ENCODE assay signal across 13 cellular contexts in the genomic region with DNA sequence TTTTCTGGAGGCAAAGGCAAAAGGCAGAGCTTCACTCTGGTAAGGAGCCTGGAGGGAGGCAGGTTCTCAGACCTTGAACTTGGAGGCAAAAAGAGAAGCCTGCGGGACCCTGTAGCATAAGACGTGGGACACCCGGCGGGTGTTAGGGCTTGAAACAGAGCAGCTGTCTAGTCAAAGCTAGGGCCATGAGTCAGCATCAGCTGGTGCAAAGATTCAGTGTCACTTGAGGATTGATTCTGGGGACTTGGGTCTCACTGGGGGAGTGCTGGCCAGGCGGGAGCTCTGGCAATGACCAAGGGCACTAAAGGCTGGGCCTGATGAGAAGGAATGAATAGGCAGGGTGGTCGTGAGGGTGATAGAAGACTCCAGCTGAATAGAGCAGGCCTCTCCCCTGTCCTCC.
A peak's percentile ranks its signal among the peaks of the same experiment; 100 is the strongest.
DNase-seq lines count a peak whose midpoint lies in the region; ATAC-seq and TF ChIP-seq lines count a peak whose summit lies in the region.
"Had no signal": no experiment of that assay in that cellular context is flagged by ENCODE, and none has a peak within 500 bp of the region (broad histone marks: within the 10 kb centered on the region; RNA-seq: fewer than 3 reads in every experiment).

No MANE protein-coding gene starts in this region.

- peak overlapping the region; percentile 81 to 88 (median 84) for H3K27ac ChIP-seq in gastrocnemius medialis
- H3K27ac ChIP-seq: SJSA1 had no signal

- no peak overlapping the region for H3K4me3 ChIP-seq in gastrocnemius medialis
- H3K4me3 ChIP-seq: SJSA1 had no signal

- no peaks in the 10 kb centered on the region for H3K27me3 Mint-ChIP-seq in central memory CD8-positive, alpha-beta T cell

- no peaks in the 10 kb centered on the region for H3K27me3 ChIP-seq in gastrocnemius medialis
- H3K27me3 ChIP-seq: SJSA1 had no signal

- ATAC-seq in GM19463 (IDR thresholded peaks at IDR 0.05; ENCODE audit: unreplicated experiment) (peak; percentile 21), left ventricle myocardium superior (peak; percentile 61), gastrocnemius medialis (peak; percentile 83 to 89), GM18861 (IDR thresholded peaks at IDR 0.05; ENCODE audit: unreplicated experiment) (no peak), GM18867 (IDR thresholded peaks at IDR 0.05; ENCODE audit: unreplicated experiment) (no peak)
- ATAC-seq in central memory CD8-positive, alpha-beta T cell (replicated peaks; ENCODE audit: extremely low read depth, poor library complexity, severe bottlenecking), result no peak
- ATAC-seq: activated naive CD4-positive, alpha-beta T cell treated with anti-CD3 and anti-CD28 coated beads, Interleukin-2, amount 50 U/mL, for 72 hours had no signal

- DNase-seq in central memory CD8-positive, alpha-beta T cell (ENCODE audit: low spot score in 2 of 2), result no peak
- DNase-seq in left ventricle myocardium superior (peak; percentile 60), gastrocnemius medialis (peak; percentile 52 to 76), NCI-H2107 treated with DMSO at 0.1 percent for 48 hours (lab: John Stamatoyannopoulos, UW; ENCODE audit: unreplicated experiment) (no peak), cortex of kidney (lab: John Stamatoyannopoulos, UW) (no peak)
- DNase-seq: activated CD8-positive, alpha-beta memory T cell treated with anti-CD3 and anti-CD28 coated beads, Interleukin-2, amount 50 U/mL, for 48 hours; NCI-H69 had no signal

- no peak for TF ChIP-seq CTCF in gastrocnemius medialis (IDR thresholded peaks at IDR 0.05 in 4 of 5, conservative IDR thresholded peaks at IDR 0.05 in 1 of 5)

- peaks cover 85 to 97% of the 10 kb centered on the region in 2 donors for H3K4me1 ChIP-seq in gastrocnemius medialis
- H3K4me1 ChIP-seq: SJSA1 had no signal

- H3K9me3 Mint-ChIP-seq in central memory CD8-positive, alpha-beta T cell, result peaks cover 2% of the 10 kb centered on the region

- H3K9me3 ChIP-seq in gastrocnemius medialis, result no peaks in the 10 kb centered on the region
- H3K9me3 ChIP-seq: SJSA1 had no signal

- H3K36me3 Mint-ChIP-seq in central memory CD8-positive, alpha-beta T cell (ENCODE audit: insufficient read depth), result peaks cover 2% of the 10 kb centered on the region

- H3K27ac Mint-ChIP-seq in central memory CD8-positive, alpha-beta T cell (ENCODE audit: low read depth), result peak overlapping the region; percentile 26
- H3K27ac Mint-ChIP-seq: activated naive CD4-positive, alpha-beta T cell treated with anti-CD3 and anti-CD28 coated beads, Interleukin-2, amount 50 U/mL, for 72 hours had no signal

- intact Hi-C loops in left ventricle myocardium superior (cut with micrococcal nuclease), result no loop called here
- intact Hi-C loops in gastrocnemius medialis (cut with DNase I; ENCODE audit: low total_unique reads), result no loop called here

- H3K4me1 Mint-ChIP-seq in central memory CD8-positive, alpha-beta T cell, result peaks cover 61% of the 10 kb centered on the region

- peak in 1 of 2 donors; percentile 21 for TF ChIP-seq POLR2A in gastrocnemius medialis (IDR thresholded peaks at IDR 0.05)

- in situ Hi-C loops in gastrocnemius medialis (cut with MboI; ENCODE audit: low sequenced_read_pairs in 4 of 4), result no loop called here

- no peaks in the 10 kb centered on the region for H3K36me3 ChIP-seq in gastrocnemius medialis

- no peak overlapping the region for H3K4me3 Mint-ChIP-seq in central memory CD8-positive, alpha-beta T cell
- H3K4me3 Mint-ChIP-seq: neural crest cell had no signal

Comparison
In these comparisons a context has a peak if more than half of its experiments do, and no peak if none do; other contexts are left out.
1. ATAC-seq: peak in GM19463 (single experiment), left ventricle myocardium superior (single experiment) and gastrocnemius medialis (2 of 2); none in central memory CD8-positive, alpha-beta T cell (single experiment), GM18861 (single experiment) and GM18867 (single experiment).
2. DNase-seq: peak in left ventricle myocardium superior (single experiment) and gastrocnemius medialis (2 of 2); none in central memory CD8-positive, alpha-beta T cell (0 of 2), NCI-H2107 treated with DMSO at 0.1 percent for 48 hours (single experiment) and cortex of kidney (single experiment).